ENCODE assay signal across 8 cellular contexts in genomic region chr22:39960791-39961746, GRCh38.
DNase-seq lines count a peak whose midpoint lies in the region; ATAC-seq, FAIRE-seq and TF ChIP-seq lines count a peak whose summit lies in the region.

No MANE protein-coding gene starts in this region.

- peak overlapping the region in 1 of 2 experiments; percentile 36 for H3K4me3 ChIP-seq in neutrophil (ENCODE audit: low read depth in 1 of 2, low read length in 1 of 2)

- CTCF ChIA-PET in activated naive CD4-positive, alpha-beta T cell treated with anti-CD3 and anti-CD28 coated beads, Interleukin-2, amount 10 ng/mL, durations not matched to agents 7 days and 5 days (lab: Charles Lee): interaction anchor here (0.7 to 1.5 kb wide), 3 partner anchors 8 to 83 kb away, joined by 3 read pairs; no protein-coding TSS in a partner anchor

- peaks cover 68% of the 10 kb centered on the region for H3K4me1 Mint-ChIP-seq in activated naive CD4-positive, alpha-beta T cell treated with anti-CD3 and anti-CD28 coated beads, Interleukin-2, amount 10 ng/mL, durations not matched to agents 7 days and 5 days

- peaks cover 46% of the 10 kb centered on the region for H3K27me3 ChIP-seq in neutrophil

- peak; percentile 97 for DNase-seq in RCC 7860 (ENCODE audit: low spot score)
- peak; percentile 78 for DNase-seq in activated naive CD4-positive, alpha-beta T cell treated with anti-CD3 and anti-CD28 coated beads, Interleukin-2, amount 10 ng/mL, durations not matched to agents 7 days and 5 days
- no peak for DNase-seq in midbrain (lab: John Stamatoyannopoulos, UW)
- no peak for DNase-seq in NCI-H1105 treated with DMSO at 0.1 percent for 48 hours (lab: John Stamatoyannopoulos, UW)
- no peak for DNase-seq in NCI-H1417 (lab: John Stamatoyannopoulos, UW)

- H3K36me3 Mint-ChIP-seq in activated naive CD4-positive, alpha-beta T cell treated with anti-CD3 and anti-CD28 coated beads, Interleukin-2, amount 10 ng/mL, durations not matched to agents 7 days and 5 days: peaks cover 82% of the 10 kb centered on the region

- H3K27ac Mint-ChIP-seq in activated naive CD4-positive, alpha-beta T cell treated with anti-CD3 and anti-CD28 coated beads, Interleukin-2, amount 10 ng/mL, durations not matched to agents 7 days and 5 days: peak overlapping the region; percentile 78

- ATAC-seq in GM18502 (IDR thresholded peaks at IDR 0.05; ENCODE audit: poor library complexity, unreplicated experiment) (peak; percentile 83), HG02798 (IDR thresholded peaks at IDR 0.05; ENCODE audit: poor library complexity, unreplicated experiment) (peak; percentile 80)

- H3K27me3 Mint-ChIP-seq in activated naive CD4-positive, alpha-beta T cell treated with anti-CD3 and anti-CD28 coated beads, Interleukin-2, amount 10 ng/mL, durations not matched to agents 7 days and 5 days: no peaks in the 10 kb centered on the region

- H3K4me1 ChIP-seq in neutrophil (ENCODE audit: control insufficient read depth in 1 of 2, insufficient read depth in 1 of 2, low read depth in 1 of 2, low read length in 1 of 2): peaks cover 57% of the 10 kb centered on the region in 2 experiments

- H3K9me3 Mint-ChIP-seq in activated naive CD4-positive, alpha-beta T cell treated with anti-CD3 and anti-CD28 coated beads, Interleukin-2, amount 10 ng/mL, durations not matched to agents 7 days and 5 days: no peaks in the 10 kb centered on the region

- FAIRE-seq in RCC 7860 (lab: Jason Lieb, UNC): peak; percentile 97

- H3K36me3 ChIP-seq in neutrophil: no peaks in the 10 kb centered on the region

- no peaks in the 10 kb centered on the region for H3K9me3 ChIP-seq in neutrophil

- no peak for TF ChIP-seq CTCF in neutrophil (IDR thresholded peaks at IDR 0.05)

- H3K4me3 Mint-ChIP-seq in activated naive CD4-positive, alpha-beta T cell treated with anti-CD3 and anti-CD28 coated beads, Interleukin-2, amount 10 ng/mL, durations not matched to agents 7 days and 5 days: no peak overlapping the region

- peak overlapping the region; percentile 80 for H3K27ac ChIP-seq in neutrophil

Comparison
In these comparisons a context has a peak if more than half of its experiments do, and no peak if none do; other contexts are left out.
1. DNase-seq: peak in RCC 7860 (single experiment) and activated naive CD4-positive, alpha-beta T cell treated with anti-CD3 and anti-CD28 coated beads, Interleukin-2, amount 10 ng/mL, durations not matched to agents 7 days and 5 days (single experiment); none in midbrain (single experiment), NCI-H1105 treated with DMSO at 0.1 percent for 48 hours (single experiment) and NCI-H1417 (0 of 3).